ENCODE assay signal across 10 cellular contexts in the genomic region with DNA sequence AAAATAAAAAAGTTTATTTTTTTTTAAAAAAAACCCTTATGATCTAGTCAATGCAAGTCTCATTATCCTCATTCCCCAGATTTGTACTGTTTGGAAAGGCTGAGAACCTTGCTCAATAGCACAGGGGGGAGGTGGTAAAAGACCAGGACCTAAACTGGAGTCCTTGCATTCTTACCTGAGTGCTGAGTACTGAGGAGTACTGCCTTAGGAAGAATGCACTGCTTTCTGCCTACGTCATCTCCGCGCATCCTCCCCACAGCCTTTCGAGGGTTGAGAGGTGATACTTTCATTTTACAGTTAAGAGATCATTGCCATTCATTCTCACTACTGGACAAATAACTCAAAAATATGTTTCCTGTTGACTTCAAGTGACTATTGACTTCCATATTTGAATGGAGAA.
DNase-seq lines count a peak whose midpoint lies in the region; ATAC-seq lines count a peak whose summit lies in the region.
"Had no signal": no experiment of that assay in that cellular context is flagged by ENCODE, and none has a peak within 500 bp of the region (broad histone marks: within the 10 kb centered on the region; RNA-seq: fewer than 3 reads in every experiment).

No MANE protein-coding gene starts in this region.

- peak; percentile 88 for ATAC-seq in GM19351 (IDR thresholded peaks at IDR 0.05; ENCODE audit: unreplicated experiment)
- peak; percentile 82 for ATAC-seq in HG03159 (IDR thresholded peaks at IDR 0.05; ENCODE audit: unreplicated experiment)

- DNase-seq in activated gamma-delta T cell treated with anti-CD3 and anti-CD28 coated beads, Interleukin-2, amount 50 U/mL, for 16 hours (ENCODE audit: low read depth) = peak; percentile 17
- peak in 2 of 3 experiments; percentile 1 to 9 for DNase-seq in stimulated activated CD4-positive, alpha-beta T cell treated with anti-CD3 and anti-CD28 coated beads, TNF-alpha, amount 100 ng/mL, for 4 hours (ENCODE audit: low read depth in 3 of 3)
- DNase-seq in MV-4-11 (lab: John Stamatoyannopoulos, UW) (no peak), NCI-H187 treated with DMSO at 0.1 percent for 48 hours (lab: John Stamatoyannopoulos, UW) (no peak), KG1 (lab: John Stamatoyannopoulos, UW) (no peak), globus pallidus (ENCODE audit: low spot score) (no peak)
- DNase-seq: caudate nucleus, NCI-H2227 treated with DMSO at 0.1 percent for 48 hours had no signal

Comparison
In these comparisons a context has a peak if more than half of its experiments do, and no peak if none do; other contexts are left out.
1. DNase-seq: peak in activated gamma-delta T cell treated with anti-CD3 and anti-CD28 coated beads, Interleukin-2, amount 50 U/mL, for 16 hours (single experiment) and stimulated activated CD4-positive, alpha-beta T cell treated with anti-CD3 and anti-CD28 coated beads, TNF-alpha, amount 100 ng/mL, for 4 hours (2 of 3); none in MV-4-11 (single experiment), NCI-H187 treated with DMSO at 0.1 percent for 48 hours (single experiment), KG1 (single experiment) and globus pallidus (single experiment).